Comparison of ENCODE assay signal across 24 cellular contexts in genomic region chr10:75851946-75852345, GRCh38.
"Had no signal": no experiment of that assay in that cellular context is flagged by ENCODE, and none has a peak within 500 bp of the region (broad histone marks: within the 10 kb centered on the region; RNA-seq: fewer than 3 reads in every experiment).

No MANE protein-coding gene starts in this region.

- H3K4me1 Mint-ChIP-seq: immature natural killer cell; naive thymus-derived CD8-positive, alpha-beta T cell; neural progenitor cell; stimulated activated naive CD8-positive, alpha-beta T cell treated with anti-CD3 and anti-CD28 coated beads, Interleukin-15, amount 100 ng/mL, for 72 hours had no signal

- FAIRE-seq: endothelial cell of umbilical vein, frontal cortex had no signal

- H2AFZ ChIP-seq: neural progenitor cell, parathyroid adenoma had no signal

- H3K9me3 ChIP-seq: esophagus squamous epithelium, lower lobe of right lung, spleen, suprapubic skin, vagina had no signal

- H3K36me3 Mint-ChIP-seq: immature natural killer cell; naive thymus-derived CD8-positive, alpha-beta T cell; neural progenitor cell had no signal

- DNase-seq: dermis blood vessel endothelial cell; effector memory CD4-positive, alpha-beta T cell; esophagus squamous epithelium; hypothalamus; immature natural killer cell; islet precursor cell; kidney glomerular epithelial cell; left colon; left ventricle myocardium superior; lower lobe of right lung; naive thymus-derived CD8-positive, alpha-beta T cell; spleen; stimulated activated naive CD4-positive, alpha-beta T cell; stimulated activated naive CD8-positive, alpha-beta T cell treated with anti-CD3 and anti-CD28 coated beads, Interleukin-15, amount 100 ng/mL, for 72 hours; trophoblast cell had no signal

- H3K27me3 ChIP-seq: esophagus squamous epithelium, neural progenitor cell, spleen, suprapubic skin, vagina had no signal

- H3K9ac ChIP-seq: neural progenitor cell, parathyroid adenoma had no signal

- H3K9me3 Mint-ChIP-seq: neural progenitor cell; stimulated activated naive CD8-positive, alpha-beta T cell treated with anti-CD3 and anti-CD28 coated beads, Interleukin-15, amount 100 ng/mL, for 72 hours had no signal

- H3K4me3 ChIP-seq: coronary artery, esophagus squamous epithelium, lower lobe of right lung, neural progenitor cell, skin epidermis, spleen, suprapubic skin, vagina had no signal

- H3K27me3 Mint-ChIP-seq: naive thymus-derived CD8-positive, alpha-beta T cell; stimulated activated naive CD8-positive, alpha-beta T cell treated with anti-CD3 and anti-CD28 coated beads, Interleukin-15, amount 100 ng/mL, for 72 hours had no signal

- H3K4me3 Mint-ChIP-seq: immature natural killer cell; naive thymus-derived CD8-positive, alpha-beta T cell; neural progenitor cell; stimulated activated naive CD8-positive, alpha-beta T cell treated with anti-CD3 and anti-CD28 coated beads, Interleukin-15, amount 100 ng/mL, for 72 hours had no signal

- H3K4me1 ChIP-seq: esophagus squamous epithelium, lower lobe of right lung, parathyroid adenoma, spleen, suprapubic skin, vagina had no signal

- H3K36me3 ChIP-seq: esophagus squamous epithelium, lower lobe of right lung, neural progenitor cell, spleen, suprapubic skin, vagina had no signal

- H3K27ac ChIP-seq: coronary artery, esophagus squamous epithelium, lower lobe of right lung, neural progenitor cell, parathyroid adenoma, skin epidermis, spleen, suprapubic skin, vagina had no signal

- H3K27ac Mint-ChIP-seq: immature natural killer cell; naive thymus-derived CD8-positive, alpha-beta T cell; neural progenitor cell; progenitor cell of endocrine pancreas; stimulated activated naive CD8-positive, alpha-beta T cell treated with anti-CD3 and anti-CD28 coated beads, Interleukin-15, amount 100 ng/mL, for 72 hours had no signal

- H3K4me2 ChIP-seq: neural progenitor cell had no signal

- H3K79me2 ChIP-seq: parathyroid adenoma had no signal
